In the genomic region with DNA sequence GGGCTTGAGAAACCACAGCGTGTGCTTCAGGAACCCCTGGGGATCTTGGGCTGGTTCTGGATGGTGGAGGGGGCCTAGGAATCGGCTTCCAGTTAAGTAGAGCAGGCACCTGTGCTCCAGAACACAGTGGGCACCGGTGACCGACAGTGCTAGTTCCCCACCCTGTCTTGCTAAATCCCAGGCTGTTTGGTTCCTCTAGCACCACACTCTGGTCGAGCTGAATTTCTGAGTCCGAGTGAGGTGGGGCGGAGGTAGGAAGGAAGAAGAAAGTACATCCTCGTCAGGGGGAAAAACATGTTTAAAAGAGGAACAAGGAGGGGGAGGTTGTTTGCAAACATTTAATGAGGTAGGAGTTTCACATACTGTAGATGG, we compare ENCODE assay signal across 9 cellular contexts. TPM values are rescaled to one million over a fixed set of nuclear protein-coding genes. Genes with fewer than 3 reads are reported as not detected.
DNase-seq lines count a peak whose midpoint lies in the region; ATAC-seq and TF ChIP-seq lines count a peak whose summit lies in the region.
"Had no signal": no experiment of that assay in that cellular context is flagged by ENCODE, and none has a peak within 500 bp of the region (broad histone marks: within the 10 kb centered on the region; RNA-seq: fewer than 3 reads in every experiment).

No MANE protein-coding gene starts in this region.

- no peaks in the 10 kb centered on the region for H3K9me3 ChIP-seq in esophagus (ENCODE audit: control insufficient read depth in 2 of 2, insufficient read depth in 1 of 2, low read depth in 1 of 2, low read length in 1 of 2)

- no peak for TF ChIP-seq CTCF in RWPE1 (conservative IDR thresholded peaks at IDR 0.05; ENCODE audit: low read depth)

- no peak overlapping the region for H3K4me3 ChIP-seq in esophagus (ENCODE audit: low read depth in 1 of 2, low read length in 2 of 2)

- H3K36me3 ChIP-seq in esophagus (ENCODE audit: control insufficient read depth in 2 of 2, insufficient read depth in 2 of 2, low read length in 1 of 2) = no peaks in the 10 kb centered on the region

- H3K27me3 Mint-ChIP-seq in activated CD4-positive, alpha-beta T cell treated with anti-CD3 and anti-CD28 coated beads, Interleukin-2, amount 10 ng/mL, durations not matched to agents 24 days and 14 days = no peaks in the 10 kb centered on the region

- no peak for DNase-seq in activated CD4-positive, alpha-beta T cell treated with anti-CD3 and anti-CD28 coated beads, Interleukin-2, amount 10 ng/mL, durations not matched to agents 24 days and 14 days
- no peak for DNase-seq in activated CD4-positive, alpha-beta T cell treated with anti-CD3 and anti-CD28 coated beads for 4 hours
- no peak for DNase-seq in RWPE1 (ENCODE audit: low spot score)
- peak; percentile 40 for DNase-seq in stimulated activated naive CD4-positive, alpha-beta T cell treated with Interleukin-2 at 50 U/mL for 16 hours (lab: John Stamatoyannopoulos, UW)
- DNase-seq in NCI-H446 treated with DMSO at 0.1 percent for 48 hours (lab: John Stamatoyannopoulos, UW) = no peak
- no peak for DNase-seq in NCI-H2107 (lab: John Stamatoyannopoulos, UW)

- peak; percentile 24 for ATAC-seq in HG02870 (IDR thresholded peaks at IDR 0.05; ENCODE audit: unreplicated experiment)

- intact Hi-C loops in activated CD4-positive, alpha-beta T cell treated with anti-CD3 and anti-CD28 coated beads, Interleukin-2, amount 10 ng/mL, durations not matched to agents 24 days and 14 days (cut with micrococcal nuclease) = loop anchor here (5.0 to 10.0 kb wide), 3 partner anchors 289 to 537 kb away; a partner anchor contains a TSS

- H3K4me3 Mint-ChIP-seq in activated CD4-positive, alpha-beta T cell treated with anti-CD3 and anti-CD28 coated beads, Interleukin-2, amount 10 ng/mL, durations not matched to agents 24 days and 14 days = peak overlapping the region; percentile 80

- peak overlapping the region; percentile 97 for H3K27ac Mint-ChIP-seq in activated CD4-positive, alpha-beta T cell treated with anti-CD3 and anti-CD28 coated beads, Interleukin-2, amount 10 ng/mL, durations not matched to agents 24 days and 14 days

- H3K36me3 Mint-ChIP-seq in activated CD4-positive, alpha-beta T cell treated with anti-CD3 and anti-CD28 coated beads, Interleukin-2, amount 10 ng/mL, durations not matched to agents 24 days and 14 days (ENCODE audit: low read depth) = peaks cover 17% of the 10 kb centered on the region

- H3K4me1 Mint-ChIP-seq in activated CD4-positive, alpha-beta T cell treated with anti-CD3 and anti-CD28 coated beads, Interleukin-2, amount 10 ng/mL, durations not matched to agents 24 days and 14 days = peaks cover 74% of the 10 kb centered on the region

- peaks cover 16 to 38% of the 10 kb centered on the region in 2 donors for H3K4me1 ChIP-seq in esophagus (ENCODE audit: control insufficient read depth in 2 of 2, insufficient read depth in 2 of 2, low read length in 1 of 2)

- no peaks in the 10 kb centered on the region for H3K27me3 ChIP-seq in esophagus (ENCODE audit: control insufficient read depth in 1 of 2, insufficient read depth in 2 of 2, low read length in 2 of 2)

- CTCF ChIA-PET in RWPE1 (lab: Yijun Ruan, JAX) = no interaction called here

- H3K9me3 Mint-ChIP-seq in activated CD4-positive, alpha-beta T cell treated with anti-CD3 and anti-CD28 coated beads, Interleukin-2, amount 10 ng/mL, durations not matched to agents 24 days and 14 days = no peaks in the 10 kb centered on the region

- H3K27ac ChIP-seq in RWPE1 = peak overlapping the region; percentile 84
- H3K27ac ChIP-seq in esophagus (ENCODE audit: low read depth in 2 of 2, low read length in 1 of 2) = peak overlapping the region; percentile 57 to 91
- H3K27ac ChIP-seq: C4-2B had no signal

- 62 to 71% methylated on average over 8 of the region's 8 CpGs for WGBS in esophagus, 2 donors

- POLR2A ChIA-PET in RWPE1 (lab: Yijun Ruan, JAX; ENCODE audit: low non-redundant PET) = no interaction called here

RNA-seq across cellular contexts. Expression of a gene that starts 29.1 kb away (rescaled TPM):
- 53.9 and 63.7 TPM in 2 replicates for total RNA-seq in activated CD4-positive, alpha-beta T cell treated with anti-CD3 and anti-CD28 coated beads, Interleukin-2, amount 10 ng/mL, durations not matched to agents 24 days and 14 days
- polyA plus RNA-seq in esophagus = 1 to 10 TPM; 2.5 to 3.8 TPM
